In the genomic region with DNA sequence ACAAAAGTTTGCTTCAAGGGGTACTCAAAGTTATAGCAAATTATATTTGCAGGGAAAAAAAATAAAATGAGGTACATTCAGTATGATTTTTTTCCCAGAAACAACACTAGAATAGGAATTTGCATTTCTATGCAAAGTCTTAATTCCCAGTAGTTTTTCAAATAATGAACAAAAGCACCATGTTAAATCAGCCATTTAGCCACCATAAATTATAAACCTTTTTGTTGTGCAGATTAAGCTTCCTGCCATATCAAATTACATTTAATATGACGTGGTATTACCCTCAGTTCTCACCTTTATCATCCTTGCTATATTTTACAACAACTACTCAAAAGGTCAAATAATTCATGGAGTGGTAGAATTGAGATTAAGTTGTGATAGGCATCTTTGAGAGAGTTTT, we compare ENCODE assay signal across 26 cellular contexts.
"Had no signal": no experiment of that assay in that cellular context is flagged by ENCODE, and none has a peak within 500 bp of the region (broad histone marks: within the 10 kb centered on the region; RNA-seq: fewer than 3 reads in every experiment).

No MANE protein-coding gene starts in this region.

- H3K36me3 ChIP-seq: SJCRH30 had no signal

- ATAC-seq: activated CD8-positive, alpha-beta T cell treated with anti-CD3 and anti-CD28 coated beads, Interleukin-2, amount 10 ng/mL, durations not matched to agents 7 days and 5 days; activated T-cell treated with anti-CD3 and anti-CD28 coated beads, Interleukin-2, amount 50 U/mL, for 4 hours; Panc1; SK-N-SH treated with all-trans-retinoic acid at 6 μM for 48 hours; WTC11 had no signal

- H3K4me3 ChIP-seq: SJCRH30 had no signal

- H3K9me3 ChIP-seq: SJCRH30 had no signal

- DNase-seq: activated CD4-positive, alpha-beta T cell treated with anti-CD3 and anti-CD28 coated beads for 48 hours; activated CD4-positive, alpha-beta T cell treated with anti-CD3 and anti-CD28 coated beads, Interleukin-2, amount 50 U/mL, for 4 hours; activated CD4-positive, CD25-positive, alpha-beta regulatory T cell treated with anti-CD3 and anti-CD28 coated beads, Interleukin-2, amount 50 U/mL, for 72 hours; activated CD8-positive, alpha-beta T cell treated with anti-CD3 and anti-CD28 coated beads, Interleukin-2, amount 10 ng/mL, durations not matched to agents 7 days and 5 days; activated gamma-delta T cell treated with Interleukin-2 at 50 U/mL for 16 hours; activated naive CD4-positive, alpha-beta T cell treated with anti-CD3 and anti-CD28 coated beads, Interleukin-2, amount 10 ng/mL, durations not matched to agents 7 days and 5 days; activated naive CD8-positive, alpha-beta T cell treated with anti-CD3 and anti-CD28 coated beads for 36 hours; activated T-cell treated with anti-CD3 and anti-CD28 coated beads, Interleukin-2, amount 50 U/mL, for 4 hours; caudate nucleus; IMR-90; KBM-7; NCI-H1092; NCI-H1694 treated with DMSO at 0.1 percent for 48 hours; NCI-H2029 treated with DMSO at 0.1 percent for 48 hours; NCI-H510A treated with DMSO at 0.1 percent for 48 hours; NCI-H774; NK-92 treated with Interleukin-12 subunit alpha and Interleukin-12 subunit beta, amount 100 ng/mL, for 24 hours; OCI-M1; Right ventricle myocardium superior; RPMI8226; SJCRH30; SW 1271; T-helper 9 cell had no signal

- H3K27ac ChIP-seq: SJCRH30 had no signal

- H3K27me3 ChIP-seq: SJCRH30 had no signal
